In genomic region chrX:53088136-53088974, GRCh38 we compare ENCODE assay signal across 8 cellular contexts. TPM values are rescaled to one million over a fixed set of nuclear protein-coding genes. Genes with fewer than 3 reads are reported as not detected.
A peak's percentile ranks its signal among the peaks of the same experiment; 100 is the strongest.
DNase-seq lines count a peak whose midpoint lies in the region; ATAC-seq and TF ChIP-seq lines count a peak whose summit lies in the region.

No MANE protein-coding gene starts in this region.

- H3K9me3 ChIP-seq in BE2C (no peaks in the 10 kb centered on the region), GM23248 (ENCODE audit: low read depth) (no peaks in the 10 kb centered on the region)

- ATAC-seq in naive thymus-derived CD8-positive, alpha-beta T cell = peak; percentile 68 to 70
- ATAC-seq in stimulated activated memory B cell treated with anti-CD40 and anti-IgM and Interleukin-4, amounts not matched to agents 10 μg/mL and 1 μg/mL and 100 μg/mL, for 72 hours = peak; percentile 87
- ATAC-seq in GM19452 (IDR thresholded peaks at IDR 0.05; ENCODE audit: unreplicated experiment) = no peak

- H3K36me3 Mint-ChIP-seq in activated T-helper 2 cell treated with anti-CD3 and anti-CD28 coated beads, Interferon-gamma antibody, Interleukin-2, Interleukin-4, amounts not matched to agents 10 μg/mL and 5 μg/mL and 100 μg/mL, durations not matched to agents 14 hours and 24 hours and 36 hours (ENCODE audit: low read depth) = peaks cover 46% of the 10 kb centered on the region
- peaks cover 0 to 40% (median 7%) of the 10 kb centered on the region in 3 donors for H3K36me3 Mint-ChIP-seq in naive thymus-derived CD8-positive, alpha-beta T cell
- H3K36me3 Mint-ChIP-seq in stimulated activated memory B cell treated with anti-CD40 and anti-IgM and Interleukin-4, amounts not matched to agents 10 μg/mL and 1 μg/mL and 100 μg/mL, for 72 hours = peaks cover 32% of the 10 kb centered on the region

- H3K4me2 ChIP-seq in GM23248 (ENCODE audit: unreplicated experiment) = peak overlapping the region; percentile 86

- H2AFZ ChIP-seq in GM23248 = peak overlapping the region; percentile 91

- no peaks in the 10 kb centered on the region for H3K9me3 Mint-ChIP-seq in activated T-helper 2 cell treated with anti-CD3 and anti-CD28 coated beads, Interferon-gamma antibody, Interleukin-2, Interleukin-4, amounts not matched to agents 10 μg/mL and 5 μg/mL and 100 μg/mL, durations not matched to agents 14 hours and 24 hours and 36 hours
- H3K9me3 Mint-ChIP-seq in naive thymus-derived CD8-positive, alpha-beta T cell = no peaks in the 10 kb centered on the region
- no peaks in the 10 kb centered on the region for H3K9me3 Mint-ChIP-seq in stimulated activated memory B cell treated with anti-CD40 and anti-IgM and Interleukin-4, amounts not matched to agents 10 μg/mL and 1 μg/mL and 100 μg/mL, for 72 hours

- H3K27me3 ChIP-seq in BE2C (no peaks in the 10 kb centered on the region), GM23248 (replicated peaks; ENCODE audit: insufficient read depth) (no peaks in the 10 kb centered on the region)

- peak overlapping the region; percentile 97 for H3K9ac ChIP-seq in GM23248

- intact Hi-C loops in activated T-helper 2 cell treated with anti-CD3 and anti-CD28 coated beads, Interferon-gamma antibody, Interleukin-2, Interleukin-4, amounts not matched to agents 10 μg/mL and 5 μg/mL and 100 μg/mL, durations not matched to agents 14 hours and 24 hours and 36 hours (cut with micrococcal nuclease) = no loop called here

- DNase-seq in BE2C = peak; percentile 80
- DNase-seq in GM23248 = peak; percentile 80
- DNase-seq in NCI-H526 treated with DMSO at 0.1 percent for 48 hours (lab: John Stamatoyannopoulos, UW) = peak; percentile 69
- peak; percentile 57 for DNase-seq in activated T-helper 2 cell treated with anti-CD3 and anti-CD28 coated beads, Interferon-gamma antibody, Interleukin-2, Interleukin-4, amounts not matched to agents 10 μg/mL and 5 μg/mL and 100 μg/mL, durations not matched to agents 14 hours and 24 hours and 36 hours (ENCODE audit: low spot score)
- peak; percentile 85 for DNase-seq in fibroblast of mammary gland (ENCODE audit: low read depth)
- DNase-seq in naive thymus-derived CD8-positive, alpha-beta T cell = peak; percentile 59 to 92 (median 86)

- no peaks in the 10 kb centered on the region for H3K27me3 Mint-ChIP-seq in activated T-helper 2 cell treated with anti-CD3 and anti-CD28 coated beads, Interferon-gamma antibody, Interleukin-2, Interleukin-4, amounts not matched to agents 10 μg/mL and 5 μg/mL and 100 μg/mL, durations not matched to agents 14 hours and 24 hours and 36 hours (ENCODE audit: low read depth)
- H3K27me3 Mint-ChIP-seq in naive thymus-derived CD8-positive, alpha-beta T cell = no peaks in the 10 kb centered on the region
- no peaks in the 10 kb centered on the region for H3K27me3 Mint-ChIP-seq in stimulated activated memory B cell treated with anti-CD40 and anti-IgM and Interleukin-4, amounts not matched to agents 10 μg/mL and 1 μg/mL and 100 μg/mL, for 72 hours

- 41 to 42% methylated on average over 39 to 40 of the region's 51 CpGs for WGBS in GM23248 (ENCODE audit: low coverage in 1 of 2, low lambda C conversion rate in 2 of 2, missing lambda C conversion rate in 2 of 2), 2 experiments

- H3K4me3 ChIP-seq in BE2C (ENCODE audit: low read depth, low read length) = peak overlapping the region; percentile 77
- H3K4me3 ChIP-seq in GM23248 = peak overlapping the region; percentile 81
- peak overlapping the region; percentile 48 for H3K4me3 ChIP-seq in fibroblast of mammary gland (ENCODE audit: control insufficient read depth, low read depth, low read length)

- TF ChIP-seq CTCF in BE2C (IDR thresholded peaks at IDR 0.05; ENCODE audit: low read depth, low read length) = no peak
- TF ChIP-seq CTCF in fibroblast of mammary gland (conservative IDR thresholded peaks at IDR 0.05; ENCODE audit: control insufficient read depth, insufficient read depth, low read depth, low read length) = no peak

- peak overlapping the region; percentile 81 for H3K27ac Mint-ChIP-seq in activated T-helper 2 cell treated with anti-CD3 and anti-CD28 coated beads, Interferon-gamma antibody, Interleukin-2, Interleukin-4, amounts not matched to agents 10 μg/mL and 5 μg/mL and 100 μg/mL, durations not matched to agents 14 hours and 24 hours and 36 hours
- H3K27ac Mint-ChIP-seq in naive thymus-derived CD8-positive, alpha-beta T cell = peak overlapping the region; percentile 98 to 100 (median 99)
- H3K27ac Mint-ChIP-seq in stimulated activated memory B cell treated with anti-CD40 and anti-IgM and Interleukin-4, amounts not matched to agents 10 μg/mL and 1 μg/mL and 100 μg/mL, for 72 hours = peak overlapping the region; percentile 98

- H3F3A ChIP-seq in GM23248 (ENCODE audit: insufficient read depth) = peaks cover 6% of the 10 kb centered on the region

- H3K36me3 ChIP-seq in BE2C (peaks cover 12% of the 10 kb centered on the region), GM23248 (ENCODE audit: low read depth) (no peaks in the 10 kb centered on the region; the same call in 1 of the 2 replicates)

- POLR2A ChIA-PET in naive thymus-derived CD8-positive, alpha-beta T cell (lab: Charles Lee) = interaction anchor here (1.3 to 2.0 kb wide), 5 partner anchors 7 to 19 kb away, joined by 3 to 13 read pairs (median 6); no protein-coding TSS in a partner anchor

- peak overlapping the region; percentile 97 for H3K27ac ChIP-seq in GM23248

- no peaks in the 10 kb centered on the region for H4K20me1 ChIP-seq in GM23248 (ENCODE audit: insufficient read depth)

- H3K4me3 Mint-ChIP-seq in activated T-helper 2 cell treated with anti-CD3 and anti-CD28 coated beads, Interferon-gamma antibody, Interleukin-2, Interleukin-4, amounts not matched to agents 10 μg/mL and 5 μg/mL and 100 μg/mL, durations not matched to agents 14 hours and 24 hours and 36 hours (ENCODE audit: low read depth) = peak overlapping the region; percentile 79
- H3K4me3 Mint-ChIP-seq in naive thymus-derived CD8-positive, alpha-beta T cell = peak overlapping the region; percentile 87 to 99 (median 93)
- H3K4me3 Mint-ChIP-seq in stimulated activated memory B cell treated with anti-CD40 and anti-IgM and Interleukin-4, amounts not matched to agents 10 μg/mL and 1 μg/mL and 100 μg/mL, for 72 hours = peak overlapping the region; percentile 93

- H3K9me2 ChIP-seq in GM23248 (ENCODE audit: insufficient read depth) = no peaks in the 10 kb centered on the region

- no peaks in the 10 kb centered on the region for H3K4me1 ChIP-seq in BE2C
- H3K4me1 ChIP-seq in GM23248 (ENCODE audit: insufficient read depth) = peaks cover 3% of the 10 kb centered on the region; the same call in 1 of the 2 replicates

- H3K4me1 Mint-ChIP-seq in activated T-helper 2 cell treated with anti-CD3 and anti-CD28 coated beads, Interferon-gamma antibody, Interleukin-2, Interleukin-4, amounts not matched to agents 10 μg/mL and 5 μg/mL and 100 μg/mL, durations not matched to agents 14 hours and 24 hours and 36 hours (ENCODE audit: low read depth) = peaks cover 34% of the 10 kb centered on the region
- peaks cover 25 to 54% (median 51%) of the 10 kb centered on the region in 4 donors for H3K4me1 Mint-ChIP-seq in naive thymus-derived CD8-positive, alpha-beta T cell
- peaks cover 43% of the 10 kb centered on the region for H3K4me1 Mint-ChIP-seq in stimulated activated memory B cell treated with anti-CD40 and anti-IgM and Interleukin-4, amounts not matched to agents 10 μg/mL and 1 μg/mL and 100 μg/mL, for 72 hours

- in situ Hi-C loops in GM23248 (cut with MboI) = no loop called here

- H3K79me2 ChIP-seq in GM23248 (ENCODE audit: insufficient read depth) = peaks cover 11% of the 10 kb centered on the region

RNA-seq across cellular contexts. Expression of gene KANTR, which starts 5.6 kb away (rescaled TPM):
- 7.1 TPM for polyA plus RNA-seq in BE2C (2012; ENCODE audit: insufficient read depth, insufficient read length, low read depth)
- 1.3 and 2.1 TPM in 2 replicates for total RNA-seq in GM23248 (2014; rRNA removed; shearing (Covaris generic))
- 0.79 and 1.1 TPM in 2 replicates for polyA plus RNA-seq in GM23248 (2016; fragmentation: Nextera tagmentation; extraction: Ambion mirVana)
- 9.7 and 11.2 TPM in 2 replicates for total RNA-seq in activated T-helper 2 cell treated with anti-CD3 and anti-CD28 coated beads, Interferon-gamma antibody, Interleukin-2, Interleukin-4, amounts not matched to agents 10 μg/mL and 5 μg/mL and 100 μg/mL, durations not matched to agents 14 hours and 24 hours and 36 hours
- 10 to 100 TPM; 19.7 to 20.7 TPM for total RNA-seq in naive thymus-derived CD8-positive, alpha-beta T cell
- 1 to 10 TPM; 1.4 to 4.9 (median 1.6) TPM for polyA plus RNA-seq in naive thymus-derived CD8-positive, alpha-beta T cell

RNA-seq across cellular contexts. Expression of gene TSPYL2, which starts 6.2 kb away (rescaled TPM):
- polyA plus RNA-seq in BE2C (2012; ENCODE audit: insufficient read depth, insufficient read length, low read depth) = 32.9 TPM
- 14.3 and 14.9 TPM in 2 replicates for total RNA-seq in GM23248 (2014; rRNA removed; shearing (Covaris generic))
- polyA plus RNA-seq in GM23248 (2016; fragmentation: Nextera tagmentation; extraction: Ambion mirVana) = 14.9 and 16.2 TPM in 2 replicates
- total RNA-seq in activated T-helper 2 cell treated with anti-CD3 and anti-CD28 coated beads, Interferon-gamma antibody, Interleukin-2, Interleukin-4, amounts not matched to agents 10 μg/mL and 5 μg/mL and 100 μg/mL, durations not matched to agents 14 hours and 24 hours and 36 hours = 36.0 and 41.2 TPM in 2 replicates
- total RNA-seq in naive thymus-derived CD8-positive, alpha-beta T cell = 100 to 1,000 TPM; 167 to 174 TPM
- polyA plus RNA-seq in naive thymus-derived CD8-positive, alpha-beta T cell = 10 to 100 TPM; 12.7 to 32.2 (median 27.1) TPM

RNA-seq across cellular contexts. Expression of gene GPR173, which starts 39.8 kb away (rescaled TPM):
- polyA plus RNA-seq in BE2C (2012; ENCODE audit: insufficient read depth, insufficient read length, low read depth) = 38.1 TPM
- total RNA-seq in GM23248 (2014; rRNA removed; shearing (Covaris generic)) = 0.86 and 2.7 TPM in 2 replicates
- 0.09 and 0.24 TPM in 2 replicates for polyA plus RNA-seq in GM23248 (2016; fragmentation: Nextera tagmentation; extraction: Ambion mirVana)
- total RNA-seq in activated T-helper 2 cell treated with anti-CD3 and anti-CD28 coated beads, Interferon-gamma antibody, Interleukin-2, Interleukin-4, amounts not matched to agents 10 μg/mL and 5 μg/mL and 100 μg/mL, durations not matched to agents 14 hours and 24 hours and 36 hours = not detected in 2 replicates
- under 1 TPM; 0.11 to 0.16 TPM for total RNA-seq in naive thymus-derived CD8-positive, alpha-beta T cell
- polyA plus RNA-seq in naive thymus-derived CD8-positive, alpha-beta T cell = under 1 TPM in 1 of 3 donors, not detected in 2; 0.49 TPM
